Comparison of ENCODE assay signal across 20 cellular contexts in genomic region chr1:71565831-71566230, GRCh38.
DNase-seq lines count a peak whose midpoint lies in the region; ATAC-seq and TF ChIP-seq lines count a peak whose summit lies in the region.
"Had no signal": no experiment of that assay in that cellular context is flagged by ENCODE, and none has a peak within 500 bp of the region (broad histone marks: within the 10 kb centered on the region; RNA-seq: fewer than 3 reads in every experiment).

No MANE protein-coding gene starts in this region.

- no peak for TF ChIP-seq RAD21 in IMR-90 (IDR thresholded peaks at IDR 0.05; ENCODE audit: low read length)

- no peaks in the 10 kb centered on the region for H3K36me3 Mint-ChIP-seq in natural killer cell
- H3K36me3 Mint-ChIP-seq: CD14-positive monocyte; CD4-positive, alpha-beta memory T cell; CD4-positive, CD25-positive, alpha-beta regulatory T cell; CD8-positive, alpha-beta memory T cell had no signal

- H3K4ac ChIP-seq in IMR-90 (ENCODE audit: low read depth, low read length) (0 out of 2 replicates have a peak overlapping the region, but pooled peaks have one; percentile 57), mesenchymal stem cell (ENCODE audit: low read depth in 1 of 2, low read length in 2 of 2) (no peak overlapping the region)

- peaks cover 6 to 11% of the 10 kb centered on the region in 2 donors for H3K9me3 Mint-ChIP-seq in natural killer cell

- H2BK5ac ChIP-seq in IMR-90 (ENCODE audit: low read depth, low read length, poor library complexity, severe bottlenecking): no peak overlapping the region
- no peak overlapping the region for H2BK5ac ChIP-seq in mesenchymal stem cell (ENCODE audit: low read depth, low read length, poor library complexity, severe bottlenecking)

- no CpG with 5 or more reads among the region's 3 CpGs for WGBS in IMR-90 (ENCODE audit: extremely low coverage in 2 of 2, insufficient read length in 1 of 2), 2 experiments
- 61% methylated on average over 2 of the region's 3 CpGs for WGBS in mesenchymal stem cell

- CTCF ChIA-PET in IMR-90 (lab: Yijun Ruan, JAX): no interaction called here

- TF ChIP-seq CTCF in IMR-90 (conservative IDR thresholded peaks at IDR 0.05; ENCODE audit: low read depth, low read length) (no peak), natural killer cell (IDR thresholded peaks at IDR 0.05) (no peak)

- H2BK120ac ChIP-seq in IMR-90 (ENCODE audit: low read depth, low read length) (no peak overlapping the region), mesenchymal stem cell (ENCODE audit: low read depth, low read length) (no peak overlapping the region)

- no peak overlapping the region for H4K5ac ChIP-seq in IMR-90 (ENCODE audit: low read depth, low read length)

- no peak overlapping the region for H2BK15ac ChIP-seq in IMR-90 (ENCODE audit: low read depth, low read length)
- no peak overlapping the region for H2BK15ac ChIP-seq in mesenchymal stem cell (ENCODE audit: low read depth, poor library complexity, severe bottlenecking)

- H2AFZ ChIP-seq in IMR-90 (replicated peaks; ENCODE audit: low read length, poor library complexity): no peak overlapping the region
- H2AFZ ChIP-seq in mesenchymal stem cell (ENCODE audit: low read depth, low read length): no peak overlapping the region

- no peak overlapping the region for H3K14ac ChIP-seq in IMR-90 (replicated peaks; ENCODE audit: low read depth, low read length)
- no peak overlapping the region for H3K14ac ChIP-seq in mesenchymal stem cell (ENCODE audit: low read length in 2 of 2)

- H3K4me3 ChIP-seq in IMR-90 (ENCODE audit: insufficient read depth, low read depth, low read length) (no peak overlapping the region), mesenchymal stem cell (ENCODE audit: insufficient read depth in 1 of 2, low read depth in 1 of 2, low read length in 2 of 2) (no peak overlapping the region)
- H3K4me3 ChIP-seq: BLaER1 had no signal

- dilution Hi-C loops in IMR-90 (cut with HindIII; ENCODE audit: low sequenced_read_pairs, unreplicated experiment): no loop called here

- H4K8ac ChIP-seq in IMR-90 (ENCODE audit: low read depth in 2 of 2, low read length in 2 of 2) (no peak overlapping the region), mesenchymal stem cell (ENCODE audit: low read length) (no peak overlapping the region)

- no peak overlapping the region for H2BK20ac ChIP-seq in IMR-90 (ENCODE audit: low read depth, low read length)

- no peak overlapping the region for H3K56ac ChIP-seq in IMR-90 (ENCODE audit: extremely low read depth, insufficient read depth, low read length)

- no TSS peak for BruUV-seq in IMR-90 (replicated peaks; lab: Mats Ljungman, UMichigan)

- DNase-seq in IMR-90 (no peak), cerebellum (ENCODE audit: low spot score) (peak; percentile 19), mesenchymal stem cell (no peak), natural killer cell (no peak)
- DNase-seq: 8988T; ACHN; BE2C; CD4-positive, alpha-beta memory T cell; CD4-positive, CD25-positive, alpha-beta regulatory T cell; CD8-positive, alpha-beta memory T cell; COR-L47; DMS 273 treated with DMSO at 0.1 percent for 48 hours; DMS153; DMS53; DND-41; EL; GF-D8 had no signal

- no peaks in the 10 kb centered on the region for H3K9me3 ChIP-seq in IMR-90 (ENCODE audit: control insufficient read depth, insufficient read depth, low read length)
- H3K9me3 ChIP-seq in mesenchymal stem cell (ENCODE audit: control insufficient read depth, low read length): no peaks in the 10 kb centered on the region
- H3K9me3 ChIP-seq: BE2C, BLaER1 had no signal

- no peaks in the 10 kb centered on the region for H4K20me1 ChIP-seq in IMR-90 (ENCODE audit: insufficient read depth, low read length)

- no peak overlapping the region for H2BK12ac ChIP-seq in mesenchymal stem cell (ENCODE audit: low read length in 2 of 2)

- H3K36me3 ChIP-seq in IMR-90 (ENCODE audit: control insufficient read depth, insufficient read depth, low read length) (no peaks in the 10 kb centered on the region), mesenchymal stem cell (ENCODE audit: control insufficient read depth in 1 of 2, insufficient read depth in 2 of 2, low read depth in 1 of 2, low read length in 2 of 2) (no peaks in the 10 kb centered on the region)
- H3K36me3 ChIP-seq: BE2C, BLaER1 had no signal

- H2AK5ac ChIP-seq in IMR-90 (ENCODE audit: low read depth, low read length) (no peak overlapping the region), mesenchymal stem cell (ENCODE audit: low read length, severe bottlenecking) (no peak overlapping the region)

- no peaks in the 10 kb centered on the region for H3K27me3 Mint-ChIP-seq in natural killer cell (ENCODE audit: low read depth in 2 of 2)
- H3K27me3 Mint-ChIP-seq: CD4-positive, alpha-beta memory T cell; CD4-positive, CD25-positive, alpha-beta regulatory T cell; CD8-positive, alpha-beta memory T cell had no signal

- H3K79me1 ChIP-seq in IMR-90 (ENCODE audit: low read depth in 1 of 2, low read length in 2 of 2): no peaks in the 10 kb centered on the region
- H3K79me1 ChIP-seq in mesenchymal stem cell (replicated peaks; ENCODE audit: low read length, poor library complexity, severe bottlenecking): no peaks in the 10 kb centered on the region

- H3K4me2 ChIP-seq in IMR-90 (ENCODE audit: low read depth, low read length): no peak overlapping the region
- no peak overlapping the region for H3K4me2 ChIP-seq in mesenchymal stem cell (ENCODE audit: low read length, poor library complexity, severe bottlenecking)
- H3K4me2 ChIP-seq: BLaER1 had no signal

- H4K91ac ChIP-seq in IMR-90 (ENCODE audit: insufficient read depth, low read depth, low read length) (peak overlapping the region; percentile 39; the same call in 1 of the 2 replicates), mesenchymal stem cell (ENCODE audit: low read length) (no peak overlapping the region)

- H3K18ac ChIP-seq in IMR-90 (ENCODE audit: low read depth, low read length) (peak overlapping the region; percentile 50; the same call in 1 of the 2 replicates), mesenchymal stem cell (ENCODE audit: low read depth in 1 of 2, low read length in 2 of 2) (no peak overlapping the region)

- H3K9ac ChIP-seq in IMR-90 (ENCODE audit: low read depth, low read length) (no peak overlapping the region), mesenchymal stem cell (ENCODE audit: low read length) (no peak overlapping the region)
- H3K9ac ChIP-seq: BLaER1 had no signal

- H3K27me3 ChIP-seq in IMR-90 (ENCODE audit: control insufficient read depth, insufficient read depth, low read length) (no peaks in the 10 kb centered on the region), mesenchymal stem cell (ENCODE audit: control insufficient read depth in 1 of 2, insufficient read depth in 1 of 2, low read length in 2 of 2) (no peaks in the 10 kb centered on the region)
- H3K27me3 ChIP-seq: BE2C, BLaER1 had no signal

- no peak for TF ChIP-seq POLR2A in IMR-90 (IDR thresholded peaks at IDR 0.05; ENCODE audit: low read depth, low read length)

- H3K27ac ChIP-seq in IMR-90 (ENCODE audit: insufficient read depth, low read length) (no peak overlapping the region), mesenchymal stem cell (ENCODE audit: low read length, poor library complexity, severe bottlenecking) (no peak overlapping the region)
- H3K27ac ChIP-seq: BLaER1 had no signal

- in situ Hi-C loops in IMR-90 (cut with MboI; ENCODE audit: low sequenced_read_pairs): no loop called here

- no peak overlapping the region for H3K27ac Mint-ChIP-seq in natural killer cell
- H3K27ac Mint-ChIP-seq: CD4-positive, alpha-beta memory T cell; CD4-positive, CD25-positive, alpha-beta regulatory T cell; CD8-positive, alpha-beta memory T cell had no signal

- no peaks in the 10 kb centered on the region for H3K9me1 ChIP-seq in IMR-90 (ENCODE audit: insufficient read depth, low read length)

- no peaks in the 10 kb centered on the region for H3K4me1 Mint-ChIP-seq in natural killer cell
- H3K4me1 Mint-ChIP-seq: CD14-positive monocyte; CD4-positive, alpha-beta memory T cell; CD4-positive, CD25-positive, alpha-beta regulatory T cell; CD8-positive, alpha-beta memory T cell had no signal

- POLR2A ChIA-PET in IMR-90 (lab: Charles Lee; ENCODE audit: unreplicated experiment): no interaction called here

- no peak for ATAC-seq in IMR-90 (ENCODE audit: low read depth)
- ATAC-seq in HG03342 (IDR thresholded peaks at IDR 0.05; ENCODE audit: unreplicated experiment): no peak
- ATAC-seq in natural killer cell: no peak

- H2AK9ac ChIP-seq in IMR-90 (replicated peaks; ENCODE audit: low read depth, low read length, poor library complexity): no peak overlapping the region

- H3K23ac ChIP-seq in IMR-90 (ENCODE audit: low read depth, low read length) (no peak overlapping the region), mesenchymal stem cell (ENCODE audit: low read length in 2 of 2) (no peak overlapping the region)

- H3K4me1 ChIP-seq in IMR-90 (ENCODE audit: control insufficient read depth, insufficient read depth, low read length) (peaks cover 3% of the 10 kb centered on the region; the same call in 1 of the 2 replicates), mesenchymal stem cell (ENCODE audit: control insufficient read depth, insufficient read depth, low read depth, low read length) (no peaks in the 10 kb centered on the region)
- H3K4me1 ChIP-seq: BE2C, BLaER1 had no signal

- intact Hi-C loops in IMR-90 (cut with micrococcal nuclease) (no loop called here), natural killer cell (cut with micrococcal nuclease) (no loop called here)

- H3K4me3 Mint-ChIP-seq in natural killer cell: no peak overlapping the region
- H3K4me3 Mint-ChIP-seq: CD14-positive monocyte; CD4-positive, alpha-beta memory T cell; CD4-positive, CD25-positive, alpha-beta regulatory T cell; CD8-positive, alpha-beta memory T cell had no signal

TF ChIP-seq in IMR-90, 13 proteins besides CTCF, POLR2A, EP300 and RAD21 (continues in another document):
- TF ChIP-seq SMC3 (IDR thresholded peaks at IDR 0.05; ENCODE audit: low read depth, low read length) (no peak), USF2 (IDR thresholded peaks at IDR 0.05; ENCODE audit: low read depth, low read length) (no peak), MAFK (IDR thresholded peaks at IDR 0.05; ENCODE audit: low read depth, low read length) (no peak), ELK1 (IDR thresholded peaks at IDR 0.05; ENCODE audit: borderline replicate concordance, low read depth, low read length) (no peak)
